ENCODE assay signal across 17 cellular contexts in the genomic region with DNA sequence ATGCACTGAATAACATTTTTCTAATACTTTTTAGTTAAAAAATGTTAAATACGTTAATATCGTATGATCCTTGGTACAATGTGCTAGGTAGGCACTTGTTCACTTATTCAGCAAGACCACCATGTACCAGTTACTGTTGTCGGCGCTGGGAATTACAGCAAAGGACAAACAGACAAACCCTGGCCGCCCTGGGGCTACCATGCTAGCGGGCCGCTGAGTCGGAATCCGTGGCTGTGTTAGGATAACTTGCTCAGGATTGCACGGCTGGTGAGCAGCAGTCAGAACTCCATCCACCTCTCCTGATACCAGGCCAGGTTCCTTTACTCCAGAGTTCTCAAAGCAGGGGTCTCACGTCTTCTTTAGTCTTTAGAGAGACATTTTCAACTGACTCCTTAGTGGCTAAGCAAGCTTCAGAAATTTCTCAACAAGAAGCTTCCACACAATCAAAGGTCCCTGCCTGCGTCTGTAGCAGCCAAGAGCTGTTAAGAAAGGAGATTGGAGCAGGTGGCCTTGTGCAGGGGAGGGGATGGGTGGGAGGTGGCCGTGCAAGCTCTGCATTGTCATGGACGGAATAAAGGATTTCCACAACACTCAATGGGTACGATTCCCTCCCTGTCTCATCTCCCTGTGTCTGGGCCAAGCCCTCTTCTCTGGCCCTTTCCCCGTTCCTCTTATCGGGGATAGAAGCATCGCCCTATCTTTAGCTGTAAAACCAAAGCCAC. TPM values are rescaled to one million over a fixed set of nuclear protein-coding genes. Genes with fewer than 3 reads are reported as not detected.
A peak's percentile ranks its signal among the peaks of the same experiment; 100 is the strongest.
DNase-seq lines count a peak whose midpoint lies in the region; ATAC-seq and TF ChIP-seq lines count a peak whose summit lies in the region.
"Had no signal": no experiment of that assay in that cellular context is flagged by ENCODE, and none has a peak within 500 bp of the region (broad histone marks: within the 10 kb centered on the region; RNA-seq: fewer than 3 reads in every experiment).

No MANE protein-coding gene starts in this region.

- H3K36me3 ChIP-seq in heart right ventricle (peaks cover 0 to 31% (median 5%) of the 10 kb centered on the region in 9 donors), rectal smooth muscle tissue (ENCODE audit: control insufficient read depth, insufficient read depth, low read length) (no peaks in the 10 kb centered on the region), aorta (ENCODE audit: control insufficient read depth in 1 of 2, insufficient read depth in 2 of 2, low read length in 1 of 2) (no peaks in the 10 kb centered on the region), MG63 (no peaks in the 10 kb centered on the region)

- H3K4me3 ChIP-seq in heart right ventricle (no peak overlapping the region), rectal smooth muscle tissue (ENCODE audit: low read length) (no peak overlapping the region), aorta (ENCODE audit: low read length in 2 of 2) (no peak overlapping the region), MG63 (no peak overlapping the region)

- no peak for ATAC-seq in heart right ventricle
- no peak for ATAC-seq in Right ventricle myocardium inferior
- ATAC-seq in aorta (ENCODE audit: low FRiP score): no peak
- ATAC-seq in activated CD4-positive, CD25-positive, alpha-beta regulatory T cell treated with anti-CD3 and anti-CD28 coated beads, Interleukin-2, amount 50 U/mL, for 24 hours: no peak
- ATAC-seq in activated T-cell treated with anti-CD3 and anti-CD28 coated beads, Interleukin-2, amount 50 U/mL, for 72 hours (replicated peaks in 1 of 2): no peak

- H3K4me1 ChIP-seq in heart right ventricle (peaks cover 20 to 66% (median 60%) of the 10 kb centered on the region in 9 donors), rectal smooth muscle tissue (ENCODE audit: control insufficient read depth, insufficient read depth, low read length) (peaks cover 14% of the 10 kb centered on the region), aorta (ENCODE audit: control insufficient read depth in 1 of 2, insufficient read depth in 2 of 2, low read length in 2 of 2) (peaks cover 0 to 8% of the 10 kb centered on the region in 2 donors)

- H3K27ac ChIP-seq in heart right ventricle (peak overlapping the region in 8 of 10 donors; percentile 28 to 87 (median 76)), rectal smooth muscle tissue (ENCODE audit: low read depth, low read length) (peak overlapping the region; percentile 78), aorta (ENCODE audit: low read depth in 1 of 2, low read length in 2 of 2) (peak overlapping the region; percentile 1 to 19)
- H3K27ac ChIP-seq: parathyroid adenoma had no signal

- H3K9me3 ChIP-seq in heart right ventricle (no peaks in the 10 kb centered on the region), aorta (ENCODE audit: control insufficient read depth, low read length) (no peaks in the 10 kb centered on the region), MG63 (no peaks in the 10 kb centered on the region)

- no peaks in the 10 kb centered on the region for H3K36me3 Mint-ChIP-seq in glutamatergic neuron (ENCODE audit: unreplicated experiment)
- H3K36me3 Mint-ChIP-seq in activated T-cell treated with anti-CD3 and anti-CD28 coated beads, Interleukin-2, amount 50 U/mL, for 72 hours (ENCODE audit: insufficient read depth in 2 of 2): no peaks in the 10 kb centered on the region
- H3K36me3 Mint-ChIP-seq: CD8-positive, alpha-beta memory T cell; mesothelial cell of epicardium had no signal

- TF ChIP-seq CTCF in heart right ventricle (IDR thresholded peaks at IDR 0.05) (no peak), glutamatergic neuron (IDR thresholded peaks at IDR 0.05; ENCODE audit: partially characterized antibody, unreplicated experiment) (no peak)

- intact Hi-C loops in heart right ventricle (cut with DNase I) (loop anchor here in 8 of 10 donors (5.0 to 10.0 kb wide), 6 partner anchors 54 to 199 kb away; partner anchors contain the start of gene ZBTB16 (in 3 of the 8)), Right ventricle myocardium inferior (cut with DNase I) (loop anchor here (2.0 to 5.0 kb wide), 2 partner anchors 74 to 94 kb away; no protein-coding TSS in a partner anchor), aorta (cut with DNase I) (loop anchor here (5.0 kb wide), 2 partner anchors 59 to 194 kb away; no protein-coding TSS in a partner anchor)

- peak overlapping the region; percentile 88 for H3K27ac Mint-ChIP-seq in glutamatergic neuron (ENCODE audit: unreplicated experiment)
- no peak overlapping the region for H3K27ac Mint-ChIP-seq in activated T-cell treated with anti-CD3 and anti-CD28 coated beads, Interleukin-2, amount 50 U/mL, for 72 hours
- H3K27ac Mint-ChIP-seq: mesothelial cell of epicardium had no signal

- peaks cover 58% of the 10 kb centered on the region for H3K4me1 Mint-ChIP-seq in glutamatergic neuron (ENCODE audit: low read depth, unreplicated experiment)
- no peaks in the 10 kb centered on the region for H3K4me1 Mint-ChIP-seq in activated T-cell treated with anti-CD3 and anti-CD28 coated beads, Interleukin-2, amount 50 U/mL, for 72 hours (ENCODE audit: low read depth)

- peaks cover 6% of the 10 kb centered on the region for H3K27me3 Mint-ChIP-seq in glutamatergic neuron (ENCODE audit: unreplicated experiment)
- H3K27me3 Mint-ChIP-seq in activated T-cell treated with anti-CD3 and anti-CD28 coated beads, Interleukin-2, amount 50 U/mL, for 72 hours (ENCODE audit: low read depth): no peaks in the 10 kb centered on the region

- H3K27me3 ChIP-seq in heart right ventricle: no peaks in the 10 kb centered on the region
- H3K27me3 ChIP-seq in rectal smooth muscle tissue (ENCODE audit: control insufficient read depth, insufficient read depth, low read length): no peaks in the 10 kb centered on the region
- no peaks in the 10 kb centered on the region for H3K27me3 ChIP-seq in aorta (ENCODE audit: control insufficient read depth in 1 of 2, insufficient read depth in 2 of 2, low read length in 1 of 2)
- no peaks in the 10 kb centered on the region for H3K27me3 ChIP-seq in MG63

- WGBS in heart right ventricle, 2 donors: 79 to 82% methylated on average over 18 of the region's 18 CpGs
- 81 to 83% methylated on average over 18 of the region's 18 CpGs for WGBS in aorta, 2 donors

- peak overlapping the region; percentile 55 for H3K4me3 Mint-ChIP-seq in glutamatergic neuron (ENCODE audit: unreplicated experiment)
- no peak overlapping the region for H3K4me3 Mint-ChIP-seq in activated T-cell treated with anti-CD3 and anti-CD28 coated beads, Interleukin-2, amount 50 U/mL, for 72 hours
- H3K4me3 Mint-ChIP-seq: mesothelial cell of epicardium had no signal

- H3K9me3 Mint-ChIP-seq in glutamatergic neuron (ENCODE audit: unreplicated experiment): peaks cover 4% of the 10 kb centered on the region
- no peaks in the 10 kb centered on the region for H3K9me3 Mint-ChIP-seq in activated T-cell treated with anti-CD3 and anti-CD28 coated beads, Interleukin-2, amount 50 U/mL, for 72 hours
- H3K9me3 Mint-ChIP-seq: mesothelial cell of epicardium had no signal

- no peak overlapping the region for H3K9ac ChIP-seq in rectal smooth muscle tissue (ENCODE audit: low read length)
- H3K9ac ChIP-seq: parathyroid adenoma had no signal

- DNase-seq in heart right ventricle (no peak), Right ventricle myocardium inferior (ENCODE audit: missing footprints) (no peak), glutamatergic neuron (peak; percentile 43), aorta (no peak), MG63 (no peak)
- no peak for DNase-seq in activated T-cell treated with anti-CD3 and anti-CD28 coated beads, Interleukin-2, amount 50 U/mL, for 72 hours
- DNase-seq: ACHN; activated CD4-positive, alpha-beta T cell treated with anti-CD3 and anti-CD28 coated beads, Interleukin-2, amount 50 U/mL, for 48 hours; activated T-cell treated with anti-CD3 and anti-CD28 coated beads, Interleukin-2, amount 50 U/mL, for 48 hours; CD8-positive, alpha-beta memory T cell; NCI-H1417 treated with DMSO at 0.1 percent for 48 hours; NCI-H226; stimulated activated CD4-positive, alpha-beta T cell treated with anti-CD3 and anti-CD28 coated beads, Interleukin-15, amount 100 ng/mL, for 24 hours had no signal

RNA-seq across cellular contexts. Expression of gene NNMT, which starts 39.9 kb away (rescaled TPM):
- total RNA-seq in heart right ventricle (100 to 1,000 TPM in 1 of 10 donors, 10 to 100 TPM in 8, 1 to 10 TPM in 1; 6.9 to 111 (median 19.8) TPM), Right ventricle myocardium inferior (44.0 TPM), glutamatergic neuron (ENCODE audit: unreplicated experiment) (3.4 TPM), aorta (100 to 1,000 TPM; 597 to 862 TPM)
- polyA plus RNA-seq in heart right ventricle (100 to 1,000 TPM in 1 of 2 donors, 10 to 100 TPM in 1; 83.2 to 114 TPM), aorta (1,000 to 10,000 TPM in 1 of 2 donors, 100 to 1,000 TPM in 1; 405 to 1,814 TPM)
- 377 and 715 TPM in 2 replicates for total RNA-seq in MG63 (2014; rRNA removed; shearing (Covaris generic); ENCODE audit: low replicate concordance)
- total RNA-seq in activated T-cell treated with anti-CD3 and anti-CD28 coated beads, Interleukin-2, amount 50 U/mL, for 72 hours: not detected
- total RNA-seq: CD8-positive, alpha-beta memory T cell had no signal
- polyA plus RNA-seq: CD8-positive, alpha-beta memory T cell had no signal

Comparison
In these comparisons a context has a peak if more than half of its experiments do, and no peak if none do; other contexts are left out.
1. H3K27ac ChIP-seq: peak in every context shown above with its lines; median percentile 78 in rectal smooth muscle tissue; 76 in heart right ventricle; 10 in aorta.